Comparison of ENCODE assay signal across 18 cellular contexts in the genomic region with DNA sequence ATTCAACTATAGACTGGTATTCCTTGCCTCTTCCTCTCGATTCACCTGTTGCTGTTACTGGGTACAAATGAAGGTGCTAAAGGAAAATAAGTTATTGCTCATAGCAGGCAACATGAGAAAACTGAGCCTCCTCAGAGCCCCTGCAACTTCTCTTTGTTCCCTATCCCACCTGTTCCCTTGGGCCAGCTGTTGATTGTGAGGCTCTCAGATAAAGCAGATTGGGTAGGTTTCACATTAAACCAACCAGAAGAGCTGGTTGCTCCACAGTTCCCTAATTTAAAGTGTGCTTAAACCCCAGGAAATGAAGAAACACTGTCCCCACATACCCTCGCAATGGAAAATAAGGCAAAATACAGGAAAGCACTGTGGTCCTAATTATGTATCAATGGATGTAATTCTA. TPM values are rescaled to one million over a fixed set of nuclear protein-coding genes. Genes with fewer than 3 reads are reported as not detected.
DNase-seq lines count a peak whose midpoint lies in the region; ATAC-seq and TF ChIP-seq lines count a peak whose summit lies in the region.
"Had no signal": no experiment of that assay in that cellular context is flagged by ENCODE, and none has a peak within 500 bp of the region (broad histone marks: within the 10 kb centered on the region; RNA-seq: fewer than 3 reads in every experiment).

No MANE protein-coding gene starts in this region.

- H3K27ac Mint-ChIP-seq in IgD-negative memory B cell (peak overlapping the region in 2 of 3 donors; percentile 54 to 67), natural killer cell (peak overlapping the region; percentile 11 to 22)
- H3K27ac Mint-ChIP-seq in activated T-helper 17 cell treated with anti-CD3 and anti-CD28 coated beads, Interleukin-2, amount 50 U/mL, for 72 hours = peak overlapping the region; percentile 5
- H3K27ac Mint-ChIP-seq: activated CD4-positive, alpha-beta memory T cell treated with anti-CD3 and anti-CD28 coated beads for 36 hours; nephron progenitor cell had no signal

- H3K4me3 Mint-ChIP-seq in IgD-negative memory B cell (peak overlapping the region in 1 of 4 donors; percentile 42), natural killer cell (no peak overlapping the region)
- H3K4me3 Mint-ChIP-seq in activated T-helper 17 cell treated with anti-CD3 and anti-CD28 coated beads, Interleukin-2, amount 50 U/mL, for 72 hours = no peak overlapping the region
- H3K4me3 Mint-ChIP-seq: activated CD4-positive, alpha-beta memory T cell treated with anti-CD3 and anti-CD28 coated beads for 36 hours; nephron progenitor cell had no signal

- peaks cover 71 to 82% (median 81%) of the 10 kb centered on the region in 11 experiments for H3K36me3 ChIP-seq in BLaER1 treated with 17β-estradiol and CSF1 and Interleukin-3, amounts not matched to agents 10 nM and 100 nM
- H3K36me3 ChIP-seq in heart right ventricle = peaks cover 0 to 82% (median 38%) of the 10 kb centered on the region in 9 donors

- peaks cover 42 to 66% (median 48%) of the 10 kb centered on the region in 10 experiments for H3K4me1 ChIP-seq in BLaER1 treated with 17β-estradiol and CSF1 and Interleukin-3, amounts not matched to agents 10 nM and 100 nM
- H3K4me1 ChIP-seq in heart right ventricle = peaks cover 0 to 53% (median 39%) of the 10 kb centered on the region in 9 donors

- no peaks in the 10 kb centered on the region for H3K9me3 Mint-ChIP-seq in IgD-negative memory B cell
- H3K9me3 Mint-ChIP-seq in activated T-helper 17 cell treated with anti-CD3 and anti-CD28 coated beads, Interleukin-2, amount 50 U/mL, for 72 hours = no peaks in the 10 kb centered on the region
- H3K9me3 Mint-ChIP-seq in natural killer cell = no peaks in the 10 kb centered on the region
- H3K9me3 Mint-ChIP-seq: activated CD4-positive, alpha-beta memory T cell treated with anti-CD3 and anti-CD28 coated beads for 36 hours; nephron progenitor cell had no signal

- H3K4me1 Mint-ChIP-seq in IgD-negative memory B cell (peaks cover 16 to 35% (median 16%) of the 10 kb centered on the region in 3 donors), natural killer cell (peaks cover 33 to 46% of the 10 kb centered on the region in 2 donors)
- H3K4me1 Mint-ChIP-seq in activated T-helper 17 cell treated with anti-CD3 and anti-CD28 coated beads, Interleukin-2, amount 50 U/mL, for 72 hours = peaks cover 26% of the 10 kb centered on the region

- no peaks in the 10 kb centered on the region for H3K9me3 ChIP-seq in BLaER1 treated with 17β-estradiol and CSF1 and Interleukin-3, amounts not matched to agents 10 nM and 100 nM (replicated peaks in 1 of 11)
- H3K9me3 ChIP-seq in heart right ventricle = no peaks in the 10 kb centered on the region
- H3K9me3 ChIP-seq: gastroesophageal sphincter, SK-N-SH had no signal

- no peaks in the 10 kb centered on the region for H3K27me3 ChIP-seq in BLaER1 treated with 17β-estradiol and CSF1 and Interleukin-3, amounts not matched to agents 10 nM and 100 nM
- no peaks in the 10 kb centered on the region for H3K27me3 ChIP-seq in heart right ventricle
- H3K27me3 ChIP-seq: gastroesophageal sphincter had no signal

- peak overlapping the region in 1 of 10 experiments; percentile 43; a peak in 2 of 20 replicates for H3K4me3 ChIP-seq in BLaER1 treated with 17β-estradiol and CSF1 and Interleukin-3, amounts not matched to agents 10 nM and 100 nM
- H3K4me3 ChIP-seq in heart right ventricle = no peak overlapping the region
- H3K4me3 ChIP-seq: gastroesophageal sphincter, lung had no signal

- no peak for DNase-seq in natural killer cell
- no peak for DNase-seq in heart right ventricle
- no peak for DNase-seq in NCI-H1092 (lab: John Stamatoyannopoulos, UW)
- DNase-seq: activated CD4-positive, alpha-beta memory T cell treated with anti-CD3 and anti-CD28 coated beads for 36 hours; anterior cingulate cortex; DMS 273 treated with DMSO at 0.1 percent for 48 hours; NCI-H2029; NCI-H446 treated with DMSO at 0.1 percent for 48 hours; nephron progenitor cell; OCI-M1; SK-N-SH had no signal

- peak overlapping the region in 10 of 11 experiments; percentile 0 to 97 (median 58); a peak in 17 of 22 replicates for H3K4me2 ChIP-seq in BLaER1 treated with 17β-estradiol and CSF1 and Interleukin-3, amounts not matched to agents 10 nM and 100 nM
- H3K4me2 ChIP-seq: SK-N-SH had no signal

- no peak for TF ChIP-seq CTCF in natural killer cell (IDR thresholded peaks at IDR 0.05)
- TF ChIP-seq CTCF in heart right ventricle (IDR thresholded peaks at IDR 0.05) = no peak

- WGBS in heart right ventricle, 2 donors = 80 to 90% methylated on average over 2 of the region's 2 CpGs

- H3K36me3 Mint-ChIP-seq in IgD-negative memory B cell (peaks cover 8% of the 10 kb centered on the region), natural killer cell (peaks cover 8% of the 10 kb centered on the region)
- H3K36me3 Mint-ChIP-seq in activated T-helper 17 cell treated with anti-CD3 and anti-CD28 coated beads, Interleukin-2, amount 50 U/mL, for 72 hours (ENCODE audit: low read depth) = peaks cover 94% of the 10 kb centered on the region

- no peak for ATAC-seq in activated T-helper 17 cell treated with anti-CD3 and anti-CD28 coated beads, Interleukin-2, amount 50 U/mL, for 72 hours (replicated peaks)
- ATAC-seq in natural killer cell = no peak
- no peak for ATAC-seq in GM21447 (IDR thresholded peaks at IDR 0.05; ENCODE audit: unreplicated experiment)
- no peak for ATAC-seq in GM19463 (IDR thresholded peaks at IDR 0.05; ENCODE audit: unreplicated experiment)
- no peak for ATAC-seq in heart right ventricle
- ATAC-seq: gastroesophageal sphincter had no signal

- no peaks in the 10 kb centered on the region for H3K27me3 Mint-ChIP-seq in IgD-negative memory B cell
- H3K27me3 Mint-ChIP-seq in activated T-helper 17 cell treated with anti-CD3 and anti-CD28 coated beads, Interleukin-2, amount 50 U/mL, for 72 hours = no peaks in the 10 kb centered on the region
- H3K27me3 Mint-ChIP-seq in natural killer cell (ENCODE audit: low read depth in 2 of 2) = no peaks in the 10 kb centered on the region
- H3K27me3 Mint-ChIP-seq: activated CD4-positive, alpha-beta memory T cell treated with anti-CD3 and anti-CD28 coated beads for 36 hours had no signal

- peaks cover 0 to 83% (median 36%) of the 10 kb centered on the region in 11 experiments; a peak in 13 of 22 replicates for H4K20me1 ChIP-seq in BLaER1 treated with 17β-estradiol and CSF1 and Interleukin-3, amounts not matched to agents 10 nM and 100 nM

- H3K27ac ChIP-seq in BLaER1 treated with 17β-estradiol and CSF1 and Interleukin-3, amounts not matched to agents 10 nM and 100 nM = peak overlapping the region in 1 of 11 experiments; percentile 3; a peak in 1 of 22 replicates
- H3K27ac ChIP-seq in heart right ventricle = peak overlapping the region in 1 of 10 donors; percentile 22
- H3K27ac ChIP-seq: gastroesophageal sphincter had no signal

- peak overlapping the region in 2 of 11 experiments; percentile 3 to 38; a peak in 2 of 22 replicates for H3K9ac ChIP-seq in BLaER1 treated with 17β-estradiol and CSF1 and Interleukin-3, amounts not matched to agents 10 nM and 100 nM
- H3K9ac ChIP-seq: SK-N-SH had no signal

- intact Hi-C loops in natural killer cell (cut with micrococcal nuclease) = no loop called here
- intact Hi-C loops in heart right ventricle (cut with DNase I) = loop anchor here in 1 of 10 donors (1.0 kb wide), 1 partner anchor 8 kb away; no protein-coding TSS in a partner anchor

RNA-seq across cellular contexts. Expression of a gene that starts 4.8 kb away (rescaled TPM):
- 39.1 TPM for polyA plus RNA-seq in IgD-negative memory B cell
- 10 to 100 TPM; 39.9 to 41.3 TPM for total RNA-seq in activated T-helper 17 cell treated with anti-CD3 and anti-CD28 coated beads, Interleukin-2, amount 50 U/mL, for 72 hours
- 10 to 100 TPM; 40.6 to 44.0 (median 43.0) TPM for total RNA-seq in natural killer cell
- 10 to 100 TPM; 21.7 to 33.0 (median 26.3) TPM for total RNA-seq in heart right ventricle
- polyA plus RNA-seq in heart right ventricle = 10 to 100 TPM; 19.7 to 27.2 TPM

RNA-seq across cellular contexts. Expression of a gene that starts 9.7 kb away (rescaled TPM):
- polyA plus RNA-seq in IgD-negative memory B cell (19.7 TPM), heart right ventricle (10 to 100 TPM; 28.5 to 30.6 TPM)
- total RNA-seq in activated T-helper 17 cell treated with anti-CD3 and anti-CD28 coated beads, Interleukin-2, amount 50 U/mL, for 72 hours = 10 to 100 TPM; 38.9 to 74.6 TPM
- total RNA-seq in natural killer cell (10 to 100 TPM; 26.5 to 31.7 (median 31.6) TPM), heart right ventricle (10 to 100 TPM; 24.1 to 41.2 (median 33.4) TPM)

RNA-seq across cellular contexts. Expression of a gene that starts 9.8 kb away (rescaled TPM):
- polyA plus RNA-seq in IgD-negative memory B cell (95.2 TPM), heart right ventricle (100 to 1,000 TPM; 185 to 273 TPM)
- total RNA-seq in activated T-helper 17 cell treated with anti-CD3 and anti-CD28 coated beads, Interleukin-2, amount 50 U/mL, for 72 hours = 100 to 1,000 TPM in 1 of 2 donors, 10 to 100 TPM in 1; 72.1 to 107 TPM
- total RNA-seq in natural killer cell (10 to 100 TPM; 31.6 to 40.0 (median 35.0) TPM), heart right ventricle (10 to 100 TPM; 44.6 to 78.7 (median 54.1) TPM)

RNA-seq across cellular contexts. Expression of a gene that starts 26.1 kb away (rescaled TPM):
- 122 TPM for polyA plus RNA-seq in IgD-negative memory B cell
- 100 to 1,000 TPM; 184 to 209 TPM for total RNA-seq in activated T-helper 17 cell treated with anti-CD3 and anti-CD28 coated beads, Interleukin-2, amount 50 U/mL, for 72 hours
- total RNA-seq in natural killer cell = 100 to 1,000 TPM; 109 to 155 (median 117) TPM
- 10 to 100 TPM; 63.9 to 88.3 (median 74.9) TPM for total RNA-seq in heart right ventricle
- polyA plus RNA-seq in heart right ventricle = 100 to 1,000 TPM in 1 of 2 donors, 10 to 100 TPM in 1; 43.0 to 142 TPM

RNA-seq across cellular contexts. Expression of a gene that starts 29.5 kb away (rescaled TPM):
- polyA plus RNA-seq in IgD-negative memory B cell (5.0 TPM), heart right ventricle (1 to 10 TPM in 1 of 2 donors, under 1 TPM in 1; 0.83 to 6.7 TPM)
- total RNA-seq in activated T-helper 17 cell treated with anti-CD3 and anti-CD28 coated beads, Interleukin-2, amount 50 U/mL, for 72 hours = not detected
- total RNA-seq in natural killer cell (under 1 TPM in 2 of 3 donors, not detected in 1; 0.49 to 0.50 TPM), heart right ventricle (10 to 100 TPM in 5 of 10 donors, 1 to 10 TPM in 5; 2.2 to 17.7 (median 9.0) TPM)

Comparison
In these comparisons a context has a peak if more than half of its experiments do, and no peak if none do; other contexts are left out.
1. H3K27ac Mint-ChIP-seq: peak in every context shown above with its lines; median percentile 60 in IgD-negative memory B cell; 16 in natural killer cell; 5 in activated T-helper 17 cell treated with anti-CD3 and anti-CD28 coated beads, Interleukin-2, amount 50 U/mL, for 72 hours.